ENCODE assay signal across 18 cellular contexts in genomic region chr2:105307962-105308361, GRCh38. TPM values are rescaled to one million over a fixed set of nuclear protein-coding genes. Genes with fewer than 3 reads are reported as not detected.
A peak's percentile ranks its signal among the peaks of the same experiment; 100 is the strongest.
DNase-seq lines count a peak whose midpoint lies in the region; ATAC-seq and TF ChIP-seq lines count a peak whose summit lies in the region.
"Had no signal": no experiment of that assay in that cellular context is flagged by ENCODE, and none has a peak within 500 bp of the region (broad histone marks: within the 10 kb centered on the region; RNA-seq: fewer than 3 reads in every experiment).

No MANE protein-coding gene starts in this region.

- H4K8ac ChIP-seq in IMR-90 (ENCODE audit: low read depth in 2 of 2, low read length in 2 of 2) = no peak overlapping the region

- intact Hi-C loops in mammary epithelial cell (cut with micrococcal nuclease) (no loop called here), MCF 10A (cut with micrococcal nuclease) (no loop called here), IMR-90 (cut with micrococcal nuclease) (no loop called here), A673 (cut with micrococcal nuclease; ENCODE audit: unreplicated experiment) (no loop called here)

- no peak overlapping the region for H3K18ac ChIP-seq in IMR-90 (ENCODE audit: low read depth, low read length)

- H3K4me2 ChIP-seq in mammary epithelial cell (ENCODE audit: insufficient read depth, low read depth, low read length) (no peak overlapping the region), IMR-90 (ENCODE audit: low read depth, low read length) (no peak overlapping the region)
- H3K4me2 ChIP-seq: KMS-11 had no signal

- H3K79me2 ChIP-seq in mammary epithelial cell (ENCODE audit: insufficient read depth, low read length) = peaks cover 90% of the 10 kb centered on the region

- peaks cover 26% of the 10 kb centered on the region for H3K36me3 Mint-ChIP-seq in MCF 10A (ENCODE audit: insufficient read depth, unreplicated experiment)
- H3K36me3 Mint-ChIP-seq in stimulated activated effector memory CD8-positive, alpha-beta T cell treated with anti-CD3 and anti-CD28 coated beads, Interleukin-12 subunit alpha, Interleukin-12 subunit beta, amount 100 ng/mL, for 72 hours = peaks cover 32% of the 10 kb centered on the region

- no peak overlapping the region for H3K4me3 Mint-ChIP-seq in MCF 10A (ENCODE audit: unreplicated experiment)
- no peak overlapping the region for H3K4me3 Mint-ChIP-seq in stimulated activated effector memory CD8-positive, alpha-beta T cell treated with anti-CD3 and anti-CD28 coated beads, Interleukin-12 subunit alpha, Interleukin-12 subunit beta, amount 100 ng/mL, for 72 hours

- ATAC-seq in IMR-90 (ENCODE audit: low read depth) (no peak), GM19452 (IDR thresholded peaks at IDR 0.05; ENCODE audit: unreplicated experiment) (no peak)
- no peak for ATAC-seq in stimulated activated effector memory CD8-positive, alpha-beta T cell treated with anti-CD3 and anti-CD28 coated beads, Interleukin-12 subunit alpha, Interleukin-12 subunit beta, amount 100 ng/mL, for 72 hours

- H3K4ac ChIP-seq in IMR-90 (ENCODE audit: low read depth, low read length) = no peak overlapping the region

- no peaks in the 10 kb centered on the region for H3K9me3 Mint-ChIP-seq in MCF 10A (ENCODE audit: unreplicated experiment)
- H3K9me3 Mint-ChIP-seq in stimulated activated effector memory CD8-positive, alpha-beta T cell treated with anti-CD3 and anti-CD28 coated beads, Interleukin-12 subunit alpha, Interleukin-12 subunit beta, amount 100 ng/mL, for 72 hours = no peaks in the 10 kb centered on the region

- CTCF ChIA-PET in mammary epithelial cell (lab: Charles Lee; ENCODE audit: low non-redundant PET) = no interaction called here
- CTCF ChIA-PET in MCF 10A (lab: Yijun Ruan, JAX) = interaction anchor here (0.9 to 3.4 kb wide), 2 partner anchors 11 to 14 kb away, joined by 3 to 19 read pairs; no protein-coding TSS in a partner anchor
- CTCF ChIA-PET in IMR-90 (lab: Yijun Ruan, JAX) = no interaction called here
- CTCF ChIA-PET in A673 (lab: Charles Lee) = no interaction called here

- 98% methylated on average over 14 of the region's 17 CpGs for WGBS in mammary epithelial cell (ENCODE audit: low coverage, missing lambda C conversion rate)
- 99% methylated on average over 15 of the region's 17 CpGs; no CpG with 5 or more reads in 1 of the 2 experiments for WGBS in IMR-90 (ENCODE audit: extremely low coverage in 2 of 2, insufficient read length in 1 of 2), 2 experiments

- H2BK120ac ChIP-seq in IMR-90 (ENCODE audit: low read depth, low read length) = no peak overlapping the region

- H3K4me1 Mint-ChIP-seq in MCF 10A (ENCODE audit: insufficient read depth, unreplicated experiment) = no peaks in the 10 kb centered on the region
- H3K4me1 Mint-ChIP-seq in stimulated activated effector memory CD8-positive, alpha-beta T cell treated with anti-CD3 and anti-CD28 coated beads, Interleukin-12 subunit alpha, Interleukin-12 subunit beta, amount 100 ng/mL, for 72 hours = peaks cover 25% of the 10 kb centered on the region

- BruUV-seq in mammary epithelial cell (replicated peaks; lab: Mats Ljungman, UMichigan) = TSS peak; percentile 35
- no TSS peak for BruUV-seq in MCF 10A (replicated peaks; lab: Mats Ljungman, UMichigan)
- no TSS peak for BruUV-seq in IMR-90 (replicated peaks; lab: Mats Ljungman, UMichigan)
- BruUV-seq in A673 (replicated peaks; lab: Mats Ljungman, UMichigan) = no TSS peak

- H3K56ac ChIP-seq in IMR-90 (ENCODE audit: extremely low read depth, insufficient read depth, low read length) = no peak overlapping the region

- no peak overlapping the region for H3K9ac ChIP-seq in mammary epithelial cell (ENCODE audit: insufficient read depth, low read length)
- H3K9ac ChIP-seq in IMR-90 (ENCODE audit: low read depth, low read length) = no peak overlapping the region
- H3K9ac ChIP-seq: GM23248, KMS-11 had no signal

- no peak overlapping the region for H4K91ac ChIP-seq in IMR-90 (ENCODE audit: insufficient read depth, low read depth, low read length)

- H2AK5ac ChIP-seq in IMR-90 (ENCODE audit: low read depth, low read length) = no peak overlapping the region

- H3K27me3 ChIP-seq in mammary epithelial cell (ENCODE audit: insufficient read depth, low read length) (no peaks in the 10 kb centered on the region), IMR-90 (ENCODE audit: control insufficient read depth, insufficient read depth, low read length) (no peaks in the 10 kb centered on the region), A673 (replicated peaks; ENCODE audit: insufficient read depth, low read depth, low read length, poor library complexity) (no peaks in the 10 kb centered on the region)
- H3K27me3 ChIP-seq: BE2C had no signal

- no peak for TF ChIP-seq CTCF in mammary epithelial cell (conservative IDR thresholded peaks at IDR 0.05 in 1 of 2, IDR thresholded peaks at IDR 0.05 in 1 of 2; ENCODE audit: extremely low read depth in 1 of 2, insufficient read depth in 1 of 2, low read depth in 1 of 2, low read length in 2 of 2)
- no peak for TF ChIP-seq CTCF in MCF 10A (IDR thresholded peaks at IDR 0.05; ENCODE audit: unreplicated experiment)
- TF ChIP-seq CTCF in IMR-90 (conservative IDR thresholded peaks at IDR 0.05; ENCODE audit: low read depth, low read length) = no peak
- no peak for TF ChIP-seq CTCF in A673 (conservative IDR thresholded peaks at IDR 0.05; ENCODE audit: low read depth, low read length)

- POLR2A ChIA-PET in MCF 10A (lab: Yijun Ruan, JAX) (no interaction called here), IMR-90 (lab: Charles Lee; ENCODE audit: unreplicated experiment) (no interaction called here), A673 (lab: Charles Lee; ENCODE audit: low non-redundant PET) (no interaction called here)

- no peaks in the 10 kb centered on the region for H3K27me3 Mint-ChIP-seq in MCF 10A (ENCODE audit: insufficient read depth, unreplicated experiment)

- TF ChIP-seq RAD21 in IMR-90 (IDR thresholded peaks at IDR 0.05; ENCODE audit: low read length) = no peak

- no peak for TF ChIP-seq POLR2A in IMR-90 (IDR thresholded peaks at IDR 0.05; ENCODE audit: low read depth, low read length)

- dilution Hi-C loops in mammary epithelial cell (cut with HindIII; ENCODE audit: low sequenced_read_pairs) (no loop called here), IMR-90 (cut with HindIII; ENCODE audit: low sequenced_read_pairs, unreplicated experiment) (no loop called here)

- H3K9me3 ChIP-seq in mammary epithelial cell (replicated peaks; ENCODE audit: insufficient read depth, low read length) (no peaks in the 10 kb centered on the region), IMR-90 (ENCODE audit: control insufficient read depth, insufficient read depth, low read length) (no peaks in the 10 kb centered on the region), A673 (ENCODE audit: low read depth, low read length, poor library complexity, severe bottlenecking) (no peaks in the 10 kb centered on the region)
- H3K9me3 ChIP-seq: BE2C had no signal

- H3K27ac Mint-ChIP-seq in MCF 10A (ENCODE audit: low read depth, unreplicated experiment) = no peak overlapping the region
- peak overlapping the region; percentile 59 for H3K27ac Mint-ChIP-seq in stimulated activated effector memory CD8-positive, alpha-beta T cell treated with anti-CD3 and anti-CD28 coated beads, Interleukin-12 subunit alpha, Interleukin-12 subunit beta, amount 100 ng/mL, for 72 hours

- H3K36me3 ChIP-seq in mammary epithelial cell (ENCODE audit: insufficient read depth, low read length) (peaks cover 8% of the 10 kb centered on the region), IMR-90 (ENCODE audit: control insufficient read depth, insufficient read depth, low read length) (peaks cover 18% of the 10 kb centered on the region), A673 (ENCODE audit: insufficient read depth, low read length, poor library complexity, severe bottlenecking) (no peaks in the 10 kb centered on the region)
- H3K36me3 ChIP-seq: BE2C had no signal

- no peak overlapping the region for H2BK15ac ChIP-seq in IMR-90 (ENCODE audit: low read depth, low read length)

- H3K9me1 ChIP-seq in IMR-90 (ENCODE audit: insufficient read depth, low read length) = 0 out of 2 replicates have a peak, but pooled peaks cover 6% of the 10 kb centered on the region

- no peak overlapping the region for H2BK5ac ChIP-seq in IMR-90 (ENCODE audit: low read depth, low read length, poor library complexity, severe bottlenecking)

- peak overlapping the region; percentile 5 for H2AK9ac ChIP-seq in IMR-90 (replicated peaks; ENCODE audit: low read depth, low read length, poor library complexity)

- DNase-seq in mammary epithelial cell (no peak), MCF 10A (ENCODE audit: unreplicated experiment) (no peak), IMR-90 (no peak), A673 (ENCODE audit: low spot score) (no peak)
- no peak for DNase-seq in stimulated activated effector memory CD8-positive, alpha-beta T cell treated with anti-CD3 and anti-CD28 coated beads, Interleukin-12 subunit alpha, Interleukin-12 subunit beta, amount 100 ng/mL, for 72 hours (ENCODE audit: low spot score in 2 of 2)
- DNase-seq: BE2C, DMS79 treated with DMSO at 0.1 percent for 48 hours, GM23248, HCEC 1CT, NCI-H1694, NCI-H2081, NCI-H2171 treated with DMSO at 0.1 percent for 48 hours, NCI-H526 treated with DMSO at 0.1 percent for 48 hours, SHP77, SW 1271 had no signal

- H4K20me1 ChIP-seq in mammary epithelial cell (ENCODE audit: insufficient read depth, low read length) (no peaks in the 10 kb centered on the region), IMR-90 (ENCODE audit: insufficient read depth, low read length) (peaks cover 34% of the 10 kb centered on the region; the same call in 1 of the 2 replicates)

- no peak overlapping the region for H3K27ac ChIP-seq in mammary epithelial cell (ENCODE audit: insufficient read depth, low read depth, low read length)
- no peak overlapping the region for H3K27ac ChIP-seq in IMR-90 (ENCODE audit: insufficient read depth, low read length)
- peak overlapping the region; percentile 40 for H3K27ac ChIP-seq in cingulate gyrus (ENCODE audit: low read depth, low read length)
- H3K27ac ChIP-seq in A673 (ENCODE audit: low read depth, low read length, poor library complexity, severe bottlenecking) = no peak overlapping the region
- H3K27ac ChIP-seq: GM23248, KMS-11 had no signal

- H2BK20ac ChIP-seq in IMR-90 (ENCODE audit: low read depth, low read length) = no peak overlapping the region

- no peaks in the 10 kb centered on the region for H3K4me1 ChIP-seq in mammary epithelial cell (ENCODE audit: insufficient read depth, low read length)
- H3K4me1 ChIP-seq in IMR-90 (ENCODE audit: control insufficient read depth, insufficient read depth, low read length) = no peaks in the 10 kb centered on the region; the same call in 1 of the 2 replicates
- H3K4me1 ChIP-seq in A673 (ENCODE audit: insufficient read depth, low read length, poor library complexity, severe bottlenecking) = no peaks in the 10 kb centered on the region
- H3K4me1 ChIP-seq: BE2C had no signal

- no peak overlapping the region for H3K4me3 ChIP-seq in mammary epithelial cell (replicated peaks in 1 of 3; ENCODE audit: insufficient read depth in 1 of 3, low read depth in 2 of 3, low read length in 3 of 3)
- no peak overlapping the region for H3K4me3 ChIP-seq in IMR-90 (ENCODE audit: insufficient read depth, low read depth, low read length)
- no peak overlapping the region for H3K4me3 ChIP-seq in A673 (ENCODE audit: low read depth, low read length, poor library complexity, severe bottlenecking)
- H3K4me3 ChIP-seq: GM23248 had no signal

- H3K14ac ChIP-seq in IMR-90 (replicated peaks; ENCODE audit: low read depth, low read length) = no peak overlapping the region

- H3K79me1 ChIP-seq in IMR-90 (ENCODE audit: low read depth in 1 of 2, low read length in 2 of 2) = peaks cover 17 to 31% of the 10 kb centered on the region in 2 experiments

- H4K5ac ChIP-seq in IMR-90 (ENCODE audit: low read depth, low read length) = no peak overlapping the region

- in situ Hi-C loops in mammary epithelial cell (cut with MboI; ENCODE audit: low sequenced_read_pairs in 2 of 2) = no loop called here
- in situ Hi-C loops in IMR-90 (cut with MboI; ENCODE audit: low sequenced_read_pairs) = no loop called here

- H2AFZ ChIP-seq in mammary epithelial cell (ENCODE audit: low read depth, low read length) (no peak overlapping the region), IMR-90 (replicated peaks; ENCODE audit: low read length, poor library complexity) (no peak overlapping the region)
- H2AFZ ChIP-seq: GM23248 had no signal

- H3K23ac ChIP-seq in IMR-90 (ENCODE audit: low read depth, low read length) = no peak overlapping the region

RNA-seq across cellular contexts. Expression of gene TGFBRAP1, which starts 21.6 kb away (rescaled TPM):
- total RNA-seq in mammary epithelial cell (10 to 100 TPM; 24.6 to 44.8 TPM), MCF 10A (2022) (16.8 and 19.3 TPM in 2 replicates), IMR-90 (2012; rRNA removed) (8.9 and 10.4 TPM in 2 replicates), A673 (2021) (22.8 and 24.8 TPM in 2 replicates)
- polyA plus RNA-seq in mammary epithelial cell (9.8 TPM), IMR-90 (2012; rRNA removed) (6.9 and 7.2 TPM in 2 replicates)
- polyA minus RNA-seq in mammary epithelial cell = 19.2 TPM
- 5.9 and 7.5 TPM in 2 replicates for polyA plus RNA-seq in IMR-90 (2012; cell fraction: cytosol; rRNA removed)
- 6.4 and 8.7 TPM in 2 replicates for polyA plus RNA-seq in IMR-90 (2012; cell fraction: nucleus; rRNA removed; ENCODE audit: low replicate concordance)

RNA-seq across cellular contexts. Expression of gene C2orf49, which starts 29.4 kb away (rescaled TPM):
- 10 to 100 TPM; 16.5 TPM for total RNA-seq in mammary epithelial cell
- 8.7 TPM for polyA plus RNA-seq in mammary epithelial cell
- 8.0 TPM for polyA minus RNA-seq in mammary epithelial cell
- total RNA-seq in MCF 10A (2022) = 24.2 and 24.5 TPM in 2 replicates
- 3.8 and 11.1 TPM in 2 replicates for total RNA-seq in IMR-90 (2012; rRNA removed)
- polyA plus RNA-seq in IMR-90 (2012; rRNA removed) = 8.5 and 8.6 TPM in 2 replicates
- 1.1 and 1.3 TPM in 2 replicates for polyA plus RNA-seq in IMR-90 (2012; cell fraction: cytosol; rRNA removed)
- 0.46 and 5.5 TPM in 2 replicates for polyA plus RNA-seq in IMR-90 (2012; cell fraction: nucleus; rRNA removed; ENCODE audit: low replicate concordance)
- 21.5 and 24.8 TPM in 2 replicates for total RNA-seq in A673 (2021)
